In genomic region chr3:69866988-69867720, GRCh38 we compare ENCODE assay signal across 14 cellular contexts.
DNase-seq lines count a peak whose midpoint lies in the region; ATAC-seq, FAIRE-seq and TF ChIP-seq lines count a peak whose summit lies in the region.
"Had no signal": no experiment of that assay in that cellular context is flagged by ENCODE, and none has a peak within 500 bp of the region (broad histone marks: within the 10 kb centered on the region; RNA-seq: fewer than 3 reads in every experiment).

No MANE protein-coding gene starts in this region.

- no peak for ATAC-seq in GM21390 (IDR thresholded peaks at IDR 0.05; ENCODE audit: unreplicated experiment)

- DNase-seq in AG04450 (ENCODE audit: low read depth, low spot score) (no peak), LHCN-M2 (ENCODE audit: low read depth) (peak; percentile 14), mesothelial cell of epicardium (ENCODE audit: low spot score in 2 of 2, unreplicated experiment in 2 of 2) (no peak), GM19239 (ENCODE audit: insufficient read length, low spot score) (no peak)
- no peak for DNase-seq in stimulated activated CD4-positive, alpha-beta T cell treated with anti-CD3 and anti-CD28 coated beads, Interleukin-2, amount 100 ng/mL, for 24 hours
- DNase-seq in activated T-cell treated with anti-CD3 and anti-CD28 coated beads, Interleukin-2, amount 50 U/mL, for 48 hours: no peak
- DNase-seq: anterior cingulate cortex, GF-D8, NCI-H1092, NCI-H524 had no signal

- peaks cover 17% of the 10 kb centered on the region for H3K4me1 Mint-ChIP-seq in mesothelial cell of epicardium
- H3K4me1 Mint-ChIP-seq: B cell had no signal

- peak overlapping the region; percentile 63 for H3K27ac ChIP-seq in AG04450 (ENCODE audit: low read depth, low read length)

- H3K9me3 Mint-ChIP-seq in mesothelial cell of epicardium: no peaks in the 10 kb centered on the region
- H3K9me3 Mint-ChIP-seq: neural crest cell had no signal

- no peak for TF ChIP-seq CTCF in AG04450 (IDR thresholded peaks at IDR 0.05; ENCODE audit: low read depth, low read length)
- TF ChIP-seq CTCF in mesothelial cell of epicardium (IDR thresholded peaks at IDR 0.05; ENCODE audit: unreplicated experiment): no peak

- CTCF ChIA-PET in AG04450 (lab: Charles Lee): interaction anchor here (0.9 to 4.1 kb wide), 7 partner anchors 9 to 176 kb away, joined by 3 to 31 read pairs (median 4); no protein-coding TSS in a partner anchor

- H3K36me3 Mint-ChIP-seq in mesothelial cell of epicardium: no peaks in the 10 kb centered on the region

- H3K27me3 ChIP-seq in AG04450 (ENCODE audit: control insufficient read depth, insufficient read depth, low read length): no peaks in the 10 kb centered on the region

- peak overlapping the region; percentile 37 for H3K4me3 ChIP-seq in AG04450 (ENCODE audit: low read depth, low read length)

- H3K4me3 Mint-ChIP-seq in mesothelial cell of epicardium: no peak overlapping the region
- H3K4me3 Mint-ChIP-seq: B cell, neural crest cell had no signal

- FAIRE-seq in endometrium (lab: Jason Lieb, UNC) (peak; percentile 82), GM19239 (lab: Jason Lieb, UNC) (no peak)

- H3K27ac Mint-ChIP-seq in mesothelial cell of epicardium: peak overlapping the region; percentile 45
- H3K27ac Mint-ChIP-seq: B cell had no signal

- no peaks in the 10 kb centered on the region for H3K27me3 Mint-ChIP-seq in mesothelial cell of epicardium (ENCODE audit: low read depth)
- H3K27me3 Mint-ChIP-seq: B cell had no signal

- POLR2A ChIA-PET in AG04450 (lab: Yijun Ruan, JAX): interaction anchor here (0.9 to 1.4 kb wide), 4 partner anchors 18 to 75 kb away, joined by 3 to 11 read pairs (median 4); no protein-coding TSS in a partner anchor

- no peaks in the 10 kb centered on the region for H3K9me3 ChIP-seq in AG04450 (ENCODE audit: control insufficient read depth, insufficient read depth, low read length)
